In genomic region chrX:154172535-154172943, GRCh38 we compare ENCODE assay signal across 16 cellular contexts. TPM values are rescaled to one million over a fixed set of nuclear protein-coding genes. Genes with fewer than 3 reads are reported as not detected.
DNase-seq lines count a peak whose midpoint lies in the region; ATAC-seq and TF ChIP-seq lines count a peak whose summit lies in the region.
"Not testable (repeated sequence)": the region's sequence is repeated elsewhere in the genome, so short reads cannot be mapped to it uniquely, and the experiment has no call there.
"Had no signal": no experiment of that assay in that cellular context is flagged by ENCODE, and none has a peak within 500 bp of the region (broad histone marks: within the 10 kb centered on the region; RNA-seq: fewer than 3 reads in every experiment).

No MANE protein-coding gene starts in this region.

- H3K4me3 ChIP-seq in gastroesophageal sphincter, mucosa of descending colon, upper lobe of left lung: not testable (repeated sequence)

- not testable (repeated sequence) for TF ChIP-seq POLR2A in gastroesophageal sphincter (IDR thresholded peaks at IDR 0.05); upper lobe of left lung (IDR thresholded peaks at IDR 0.05)

- not testable (repeated sequence) for H3K36me3 ChIP-seq in gastroesophageal sphincter; mucosa of descending colon (ENCODE audit: low read depth); upper lobe of left lung

- not testable (repeated sequence) for H3K4me1 ChIP-seq in gastroesophageal sphincter; mucosa of descending colon (ENCODE audit: low read depth); upper lobe of left lung

- not testable (repeated sequence) for H3K27me3 Mint-ChIP-seq in activated CD8-positive, alpha-beta T cell treated with anti-CD3 and anti-CD28 coated beads, Interleukin-2, amount 10 ng/mL, durations not matched to agents 7 days and 5 days (ENCODE audit: low read depth)

- ATAC-seq in GM18861 (IDR thresholded peaks at IDR 0.05; ENCODE audit: unreplicated experiment) (peak; percentile 52), GM21515 (IDR thresholded peaks at IDR 0.05; ENCODE audit: unreplicated experiment) (peak; percentile 94), HG02973 (IDR thresholded peaks at IDR 0.05; ENCODE audit: unreplicated experiment) (peak; percentile 67), HG03442 (IDR thresholded peaks at IDR 0.05; ENCODE audit: unreplicated experiment) (peak; percentile 73), gastroesophageal sphincter (peak; percentile 82), mucosa of descending colon (peak; percentile 89), upper lobe of left lung (ENCODE audit: low FRiP score in 2 of 2) (peak; percentile 79 to 90)
- peak; percentile 98 for ATAC-seq in activated CD8-positive, alpha-beta T cell treated with anti-CD3 and anti-CD28 coated beads, Interleukin-2, amount 10 ng/mL, durations not matched to agents 7 days and 5 days

- POLR2A ChIA-PET in activated CD8-positive, alpha-beta T cell treated with anti-CD3 and anti-CD28 coated beads, Interleukin-2, amount 10 ng/mL, durations not matched to agents 7 days and 5 days (lab: Charles Lee) = not testable (repeated sequence)

- not testable (repeated sequence) for TF ChIP-seq CTCF in gastroesophageal sphincter (IDR thresholded peaks at IDR 0.05); mucosa of descending colon (IDR thresholded peaks at IDR 0.05); upper lobe of left lung (IDR thresholded peaks at IDR 0.05)

- not testable (repeated sequence) for H3K4me3 Mint-ChIP-seq in activated CD8-positive, alpha-beta T cell treated with anti-CD3 and anti-CD28 coated beads, Interleukin-2, amount 10 ng/mL, durations not matched to agents 7 days and 5 days

- H3K27ac ChIP-seq in gastroesophageal sphincter, upper lobe of left lung: not testable (repeated sequence)

- WGBS in gastroesophageal sphincter (ENCODE audit: low coverage in 1 of 2), 2 donors = no CpG with 5 or more reads among the region's 11 CpGs
- no CpG with 5 or more reads among the region's 11 CpGs for WGBS in upper lobe of left lung, 2 donors

- H3K36me3 Mint-ChIP-seq in activated CD8-positive, alpha-beta T cell treated with anti-CD3 and anti-CD28 coated beads, Interleukin-2, amount 10 ng/mL, durations not matched to agents 7 days and 5 days (ENCODE audit: low read depth) = not testable (repeated sequence)

- not testable (repeated sequence) for H3K9me3 Mint-ChIP-seq in activated CD8-positive, alpha-beta T cell treated with anti-CD3 and anti-CD28 coated beads, Interleukin-2, amount 10 ng/mL, durations not matched to agents 7 days and 5 days (ENCODE audit: insufficient read depth)

- CTCF ChIA-PET in activated CD8-positive, alpha-beta T cell treated with anti-CD3 and anti-CD28 coated beads, Interleukin-2, amount 10 ng/mL, durations not matched to agents 7 days and 5 days (lab: Charles Lee) = not testable (repeated sequence)

- not testable (repeated sequence) for H3K9me3 ChIP-seq in gastroesophageal sphincter, mucosa of descending colon, upper lobe of left lung

- TF ChIP-seq EP300 in gastroesophageal sphincter (IDR thresholded peaks at IDR 0.05); upper lobe of left lung (IDR thresholded peaks at IDR 0.05): not testable (repeated sequence)

- not testable (repeated sequence) for DNase-seq in activated CD8-positive, alpha-beta T cell treated with anti-CD3 and anti-CD28 coated beads, Interleukin-2, amount 10 ng/mL, durations not matched to agents 7 days and 5 days; mucosa of descending colon; upper lobe of left lung

- not testable (repeated sequence) for H3K27ac Mint-ChIP-seq in activated CD8-positive, alpha-beta T cell treated with anti-CD3 and anti-CD28 coated beads, Interleukin-2, amount 10 ng/mL, durations not matched to agents 7 days and 5 days

- intact Hi-C loops in mucosa of descending colon (cut with DNase I, micrococcal nuclease) = not testable (repeated sequence)

- not testable (repeated sequence) for H3K4me1 Mint-ChIP-seq in activated CD8-positive, alpha-beta T cell treated with anti-CD3 and anti-CD28 coated beads, Interleukin-2, amount 10 ng/mL, durations not matched to agents 7 days and 5 days (ENCODE audit: low read depth)

- H3K27me3 ChIP-seq in gastroesophageal sphincter, upper lobe of left lung: not testable (repeated sequence)

RNA-seq across cellular contexts. Expression of gene OPN1MW, which starts 9.9 kb away (rescaled TPM):
- total RNA-seq in activated CD8-positive, alpha-beta T cell treated with anti-CD3 and anti-CD28 coated beads, Interleukin-2, amount 10 ng/mL, durations not matched to agents 7 days and 5 days = not detected
- not detected for total RNA-seq in gastroesophageal sphincter
- not detected for total RNA-seq in mucosa of descending colon
- total RNA-seq in upper lobe of left lung = not detected
- total RNA-seq: cerebellum, frontal cortex, H1, HT-29, kidney, mesenteric fat pad, RPMI7951, thyroid gland had no signal

RNA-seq across cellular contexts. Expression of gene OPN1LW, which starts 28.5 kb away (rescaled TPM):
- total RNA-seq in activated CD8-positive, alpha-beta T cell treated with anti-CD3 and anti-CD28 coated beads, Interleukin-2, amount 10 ng/mL, durations not matched to agents 7 days and 5 days = not detected
- not detected for total RNA-seq in gastroesophageal sphincter
- total RNA-seq in mucosa of descending colon = not detected
- not detected for total RNA-seq in upper lobe of left lung
- total RNA-seq: cerebellum, frontal cortex, H1, HT-29, kidney, mesenteric fat pad, RPMI7951, thyroid gland had no signal

RNA-seq across cellular contexts. Expression of gene OPN1MW2, which starts 47.0 kb away (rescaled TPM):
- total RNA-seq in activated CD8-positive, alpha-beta T cell treated with anti-CD3 and anti-CD28 coated beads, Interleukin-2, amount 10 ng/mL, durations not matched to agents 7 days and 5 days = not detected
- total RNA-seq in gastroesophageal sphincter = not detected
- total RNA-seq in mucosa of descending colon = not detected
- not detected for total RNA-seq in upper lobe of left lung
- total RNA-seq: cerebellum, frontal cortex, H1, HT-29, kidney, mesenteric fat pad, RPMI7951, thyroid gland had no signal
